20 cellular contexts compared by ENCODE assay signal in the genomic region with DNA sequence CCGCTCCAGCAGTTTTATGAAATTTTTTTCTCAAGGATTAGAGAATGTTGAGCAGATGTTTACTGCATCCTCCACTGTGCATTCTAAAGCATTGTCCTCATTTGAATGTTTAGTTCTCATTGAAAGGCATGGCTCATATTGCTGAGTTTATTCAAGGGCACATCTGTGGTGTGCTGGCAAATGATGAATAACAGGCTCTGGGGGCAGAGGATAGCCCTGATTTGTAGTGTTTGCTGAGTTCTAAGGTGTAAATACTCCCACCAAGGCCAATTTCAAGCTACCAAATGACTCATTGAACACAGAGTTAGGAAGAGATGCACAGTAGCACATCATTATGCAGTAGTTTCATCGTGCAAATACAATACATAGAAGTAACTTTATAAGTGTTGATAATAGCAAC.
DNase-seq lines count a peak whose midpoint lies in the region; ATAC-seq and TF ChIP-seq lines count a peak whose summit lies in the region.
"Had no signal": no experiment of that assay in that cellular context is flagged by ENCODE, and none has a peak within 500 bp of the region (broad histone marks: within the 10 kb centered on the region; RNA-seq: fewer than 3 reads in every experiment).

No MANE protein-coding gene starts in this region.

- TF ChIP-seq POLR2A in spleen (IDR thresholded peaks at IDR 0.05) = no peak

- H3K27me3 ChIP-seq in GM23248 (replicated peaks; ENCODE audit: insufficient read depth) (no peaks in the 10 kb centered on the region; the same call in 1 of the 2 replicates), adipocyte (replicated peaks; ENCODE audit: control insufficient read depth, insufficient read depth, low read length) (no peaks in the 10 kb centered on the region), subcutaneous abdominal adipose tissue (ENCODE audit: control insufficient read depth in 5 of 5, insufficient read depth in 4 of 5, low read length in 5 of 5) (no peaks in the 10 kb centered on the region), spleen (replicated peaks in 1 of 7) (peaks cover 0 to 7% (median 0%) of the 10 kb centered on the region in 7 donors)
- H3K27me3 ChIP-seq: BE2C had no signal

- H3K4me2 ChIP-seq in GM23248 (ENCODE audit: unreplicated experiment) = no peak overlapping the region

- H3K27me3 Mint-ChIP-seq in progenitor cell of endocrine pancreas = no peaks in the 10 kb centered on the region

- no peaks in the 10 kb centered on the region for H4K20me1 ChIP-seq in GM23248 (ENCODE audit: insufficient read depth)

- H3K4me1 ChIP-seq in GM23248 (ENCODE audit: insufficient read depth) (no peaks in the 10 kb centered on the region), adipocyte (ENCODE audit: control insufficient read depth, insufficient read depth, low read length) (peaks cover 21% of the 10 kb centered on the region), subcutaneous abdominal adipose tissue (ENCODE audit: control insufficient read depth in 5 of 5, insufficient read depth in 5 of 5, low read length in 5 of 5) (peaks cover 2 to 23% (median 18%) of the 10 kb centered on the region in 5 donors), spleen (no peaks in the 10 kb centered on the region)
- H3K4me1 ChIP-seq: BE2C, HAP-1 had no signal

- no peaks in the 10 kb centered on the region for H3K36me3 Mint-ChIP-seq in progenitor cell of endocrine pancreas (ENCODE audit: insufficient read depth)
- H3K36me3 Mint-ChIP-seq: CD4-positive, CD25-positive, alpha-beta regulatory T cell had no signal

- H3K79me2 ChIP-seq in GM23248 (ENCODE audit: insufficient read depth) = no peaks in the 10 kb centered on the region

- H3K27ac Mint-ChIP-seq in progenitor cell of endocrine pancreas = peak overlapping the region; percentile 53
- H3K27ac Mint-ChIP-seq: CD4-positive, CD25-positive, alpha-beta regulatory T cell; CD8-positive, alpha-beta memory T cell; IgD-negative memory B cell had no signal

- 0 to 2% methylated on average over 2 of the region's 2 CpGs for WGBS in GM23248 (ENCODE audit: low coverage in 1 of 2, low lambda C conversion rate in 2 of 2, missing lambda C conversion rate in 2 of 2), 2 experiments
- WGBS in spleen, 5 donors = 86 to 93% (median 89%) methylated on average over 2 of the region's 2 CpGs

- H2AFZ ChIP-seq in GM23248 = no peak overlapping the region

- no peak overlapping the region for H3K9ac ChIP-seq in GM23248
- no peak overlapping the region for H3K9ac ChIP-seq in adipocyte (ENCODE audit: low read length)
- no peak overlapping the region for H3K9ac ChIP-seq in subcutaneous abdominal adipose tissue (ENCODE audit: low read length in 5 of 5)

- H3K9me3 ChIP-seq in GM23248 (ENCODE audit: low read depth) (no peaks in the 10 kb centered on the region), adipocyte (ENCODE audit: control insufficient read depth, low read length) (peaks cover 5% of the 10 kb centered on the region), subcutaneous abdominal adipose tissue (ENCODE audit: control insufficient read depth in 5 of 5, low read length in 5 of 5) (peaks cover 0 to 7% (median 3%) of the 10 kb centered on the region in 5 donors), spleen (peaks cover 0 to 9% (median 5%) of the 10 kb centered on the region in 8 donors)
- H3K9me3 ChIP-seq: BE2C, HAP-1 had no signal

- in situ Hi-C loops in GM23248 (cut with MboI) = loop anchor here (5.0 kb wide), 1 partner anchor 538 kb away; no protein-coding TSS in a partner anchor

- H3K27ac ChIP-seq in GM23248 (no peak overlapping the region), subcutaneous abdominal adipose tissue (ENCODE audit: low read depth, low read length) (peak overlapping the region; percentile 71), spleen (no peak overlapping the region)

- no peak overlapping the region for H3K4me3 ChIP-seq in GM23248
- peak overlapping the region; percentile 12 for H3K4me3 ChIP-seq in adipocyte (ENCODE audit: low read length)
- no peak overlapping the region for H3K4me3 ChIP-seq in subcutaneous abdominal adipose tissue (ENCODE audit: low read depth in 1 of 5, low read length in 5 of 5)
- H3K4me3 ChIP-seq in spleen = no peak overlapping the region
- H3K4me3 ChIP-seq: GM12878, HAP-1 had no signal

- peaks cover 53% of the 10 kb centered on the region for H3K4me1 Mint-ChIP-seq in progenitor cell of endocrine pancreas (ENCODE audit: low read depth)
- H3K4me1 Mint-ChIP-seq: CD4-positive, CD25-positive, alpha-beta regulatory T cell; CD8-positive, alpha-beta memory T cell had no signal

- peak; percentile 3 for DNase-seq in GM23248
- DNase-seq in adipocyte (ENCODE audit: low read depth) = no peak
- no peak for DNase-seq in progenitor cell of endocrine pancreas (ENCODE audit: low spot score, unreplicated experiment)
- DNase-seq in spleen = no peak
- no peak for DNase-seq in NCI-H2171 treated with DMSO at 0.1 percent for 48 hours (lab: John Stamatoyannopoulos, UW)
- DNase-seq: ACHN; BE2C; C1 segment of cervical spinal cord; CD4-positive, CD25-positive, alpha-beta regulatory T cell; CD8-positive, alpha-beta memory T cell; COR-L47; DMS 273 treated with DMSO at 0.1 percent for 48 hours; DMS53; DND-41; EL had no signal

- no peak overlapping the region for H3K4me3 Mint-ChIP-seq in progenitor cell of endocrine pancreas (ENCODE audit: low read depth)
- H3K4me3 Mint-ChIP-seq: CD4-positive, CD25-positive, alpha-beta regulatory T cell; CD8-positive, alpha-beta memory T cell; IgD-negative memory B cell had no signal

- intact Hi-C loops in spleen (cut with DNase I; ENCODE audit: low total_unique reads) = no loop called here

- peaks cover 12% of the 10 kb centered on the region for H3K9me3 Mint-ChIP-seq in progenitor cell of endocrine pancreas (ENCODE audit: low read depth)

- TF ChIP-seq CTCF in progenitor cell of endocrine pancreas (IDR thresholded peaks at IDR 0.05; ENCODE audit: unreplicated experiment) (no peak), spleen (IDR thresholded peaks at IDR 0.05 in 8 of 11, conservative IDR thresholded peaks at IDR 0.05 in 3 of 11) (no peak)

- ATAC-seq in HG03378 (IDR thresholded peaks at IDR 0.05; ENCODE audit: unreplicated experiment) = no peak
- ATAC-seq: GM12878 had no signal

- H3K36me3 ChIP-seq in GM23248 (ENCODE audit: low read depth) (no peaks in the 10 kb centered on the region), adipocyte (ENCODE audit: control insufficient read depth, insufficient read depth, low read length, severe bottlenecking) (no peaks in the 10 kb centered on the region), subcutaneous abdominal adipose tissue (ENCODE audit: control insufficient read depth in 5 of 5, insufficient read depth in 5 of 5, low read length in 5 of 5) (no peaks in the 10 kb centered on the region), spleen (no peaks in the 10 kb centered on the region)
- H3K36me3 ChIP-seq: BE2C, HAP-1 had no signal

- H3K9me2 ChIP-seq in GM23248 (ENCODE audit: insufficient read depth) = no peaks in the 10 kb centered on the region

- no peaks in the 10 kb centered on the region for H3F3A ChIP-seq in GM23248 (ENCODE audit: insufficient read depth)
